10 cellular contexts compared by ENCODE assay signal in genomic region chr10:95202865-95203264, GRCh38. TPM values are rescaled to one million over a fixed set of nuclear protein-coding genes. Genes with fewer than 3 reads are reported as not detected.
"Had no signal": no experiment of that assay in that cellular context is flagged by ENCODE, and none has a peak within 500 bp of the region (broad histone marks: within the 10 kb centered on the region; RNA-seq: fewer than 3 reads in every experiment).

No MANE protein-coding gene starts in this region.

RNA-seq across cellular contexts. Expression of gene ACSM6, which starts 8.8 kb away (rescaled TPM):
- total RNA-seq: subcutaneous adipose tissue, temporal lobe, testis, thoracic aorta, tibial nerve, transverse colon, upper lobe of left lung, upper lobe of right lung, uterus, vagina had no signal
